8 cellular contexts compared by ENCODE assay signal in the genomic region with DNA sequence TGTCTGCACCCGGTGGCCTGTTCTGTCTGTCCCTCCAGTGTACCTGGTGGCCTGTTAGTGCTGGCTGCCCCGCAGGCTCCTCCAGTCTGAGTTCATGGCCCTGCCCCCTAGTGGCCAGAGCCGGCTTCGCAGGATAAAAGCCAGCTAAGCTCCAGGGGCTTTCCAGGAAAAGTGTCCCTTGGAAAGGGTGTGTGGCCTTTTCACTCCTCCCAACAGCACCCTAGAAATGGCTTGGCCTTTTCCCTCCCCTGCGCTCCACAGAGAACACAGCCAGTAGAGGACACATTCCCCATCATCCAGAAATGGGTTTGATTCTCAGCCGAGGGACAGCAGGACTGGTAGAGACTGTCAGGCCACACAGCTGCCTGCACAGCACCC. TPM values are rescaled to one million over a fixed set of nuclear protein-coding genes. Genes with fewer than 3 reads are reported as not detected.
DNase-seq lines count a peak whose midpoint lies in the region; ATAC-seq and TF ChIP-seq lines count a peak whose summit lies in the region.
"Not testable (repeated sequence)": the region's sequence is repeated elsewhere in the genome, so short reads cannot be mapped to it uniquely, and the experiment has no call there.

No MANE protein-coding gene starts in this region.

- not testable (repeated sequence) for H2BK5ac ChIP-seq in IMR-90 (ENCODE audit: low read depth, low read length, poor library complexity, severe bottlenecking)

- not testable (repeated sequence) for H3K9me3 Mint-ChIP-seq in memory B cell, type B pancreatic cell

- POLR2A ChIA-PET in IMR-90 (lab: Charles Lee; ENCODE audit: unreplicated experiment), result not testable (repeated sequence)

- H3K56ac ChIP-seq in IMR-90 (ENCODE audit: extremely low read depth, insufficient read depth, low read length), result not testable (repeated sequence)

- not testable (repeated sequence) for H2AFZ ChIP-seq in IMR-90 (replicated peaks; ENCODE audit: low read length, poor library complexity)

- H3K4me2 ChIP-seq in IMR-90 (ENCODE audit: low read depth, low read length), result not testable (repeated sequence)

- not testable (repeated sequence) for H3K9me3 ChIP-seq in IMR-90 (ENCODE audit: control insufficient read depth, insufficient read depth, low read length)

- H4K20me1 ChIP-seq in IMR-90 (ENCODE audit: insufficient read depth, low read length), result not testable (repeated sequence)

- H3K23ac ChIP-seq in IMR-90 (ENCODE audit: low read depth, low read length), result not testable (repeated sequence)

- TF ChIP-seq POLR2A in IMR-90 (IDR thresholded peaks at IDR 0.05; ENCODE audit: low read depth, low read length), result not testable (repeated sequence)

- not testable (repeated sequence) for H2BK120ac ChIP-seq in IMR-90 (ENCODE audit: low read depth, low read length)

- not testable (repeated sequence) for H2BK15ac ChIP-seq in IMR-90 (ENCODE audit: low read depth, low read length)

- TF ChIP-seq CTCF in GM13976 (IDR thresholded peaks at IDR 0.05; ENCODE audit: borderline replicate concordance, control extremely low read depth, extremely low read depth, insufficient read depth, missing control alignments) (peak; percentile 53), IMR-90 (conservative IDR thresholded peaks at IDR 0.05; ENCODE audit: low read depth, low read length) (peak; percentile 13; the same call in 1 of the 2 replicates), epithelial cell of esophagus (IDR thresholded peaks at IDR 0.05; ENCODE audit: insufficient read depth, low read depth, low read length, missing control alignments) (peak; percentile 45), type B pancreatic cell (conservative IDR thresholded peaks at IDR 0.05) (peak; percentile 75)

- not testable (repeated sequence) for H3K27ac Mint-ChIP-seq in memory B cell, type B pancreatic cell

- not testable (repeated sequence) for H3K36me3 ChIP-seq in IMR-90 (ENCODE audit: control insufficient read depth, insufficient read depth, low read length)

- not testable (repeated sequence) for H3K79me1 ChIP-seq in IMR-90 (ENCODE audit: low read depth in 1 of 2, low read length in 2 of 2)

- not testable (repeated sequence) for H3K18ac ChIP-seq in IMR-90 (ENCODE audit: low read depth, low read length)

- H2BK20ac ChIP-seq in IMR-90 (ENCODE audit: low read depth, low read length), result not testable (repeated sequence)

- CTCF ChIA-PET in IMR-90 (lab: Yijun Ruan, JAX), result not testable (repeated sequence)

- TF ChIP-seq RAD21 in IMR-90 (IDR thresholded peaks at IDR 0.05; ENCODE audit: low read length), result not testable (repeated sequence)

- in situ Hi-C loops in GM13976 (cut with MboI; ENCODE audit: low sequenced_read_pairs, unreplicated experiment); IMR-90 (cut with MboI; ENCODE audit: low sequenced_read_pairs): not testable (repeated sequence)

- H3K9ac ChIP-seq in IMR-90 (ENCODE audit: low read depth, low read length), result not testable (repeated sequence)

- not testable (repeated sequence) for H4K91ac ChIP-seq in IMR-90 (ENCODE audit: insufficient read depth, low read depth, low read length)

- not testable (repeated sequence) for H4K5ac ChIP-seq in IMR-90 (ENCODE audit: low read depth, low read length)

- intact Hi-C loops in IMR-90 (cut with micrococcal nuclease), result not testable (repeated sequence)

- H3K27ac ChIP-seq in IMR-90 (ENCODE audit: insufficient read depth, low read length), result not testable (repeated sequence)

- H3K4me3 ChIP-seq in IMR-90 (ENCODE audit: insufficient read depth, low read depth, low read length); epithelial cell of esophagus (ENCODE audit: low read length): not testable (repeated sequence)

- WGBS in IMR-90 (ENCODE audit: extremely low coverage in 2 of 2, insufficient read length in 1 of 2), 2 experiments, result no CpG with 5 or more reads among the region's 6 CpGs

- H2AK5ac ChIP-seq in IMR-90 (ENCODE audit: low read depth, low read length), result not testable (repeated sequence)

- H3K9me1 ChIP-seq in IMR-90 (ENCODE audit: insufficient read depth, low read length), result not testable (repeated sequence)

- H3K14ac ChIP-seq in IMR-90 (replicated peaks; ENCODE audit: low read depth, low read length), result not testable (repeated sequence)

- dilution Hi-C loops in IMR-90 (cut with HindIII; ENCODE audit: low sequenced_read_pairs, unreplicated experiment), result not testable (repeated sequence)

- not testable (repeated sequence) for H3K4me1 Mint-ChIP-seq in memory B cell; type B pancreatic cell (ENCODE audit: unreplicated experiment)

- not testable (repeated sequence) for H4K8ac ChIP-seq in IMR-90 (ENCODE audit: low read depth in 2 of 2, low read length in 2 of 2)

- not testable (repeated sequence) for H3K27me3 Mint-ChIP-seq in memory B cell, type B pancreatic cell

- BruUV-seq in IMR-90 (replicated peaks; lab: Mats Ljungman, UMichigan), result not testable (repeated sequence)

- H3K4ac ChIP-seq in IMR-90 (ENCODE audit: low read depth, low read length), result not testable (repeated sequence)

- not testable (repeated sequence) for H3K4me3 Mint-ChIP-seq in memory B cell, type B pancreatic cell

- H3K36me3 Mint-ChIP-seq in memory B cell, type B pancreatic cell: not testable (repeated sequence)

- H3K27me3 ChIP-seq in IMR-90 (ENCODE audit: control insufficient read depth, insufficient read depth, low read length), result not testable (repeated sequence)

- H3K4me1 ChIP-seq in IMR-90 (ENCODE audit: control insufficient read depth, insufficient read depth, low read length), result not testable (repeated sequence)

- not testable (repeated sequence) for DNase-seq in GM13976 (ENCODE audit: low spot score); IMR-90; epithelial cell of esophagus (ENCODE audit: low read depth)
- peak; percentile 44 to 60 for DNase-seq in activated CD4-positive, alpha-beta T cell treated with anti-CD3 and anti-CD28 coated beads for 24 hours (ENCODE audit: low read depth in 2 of 2)
- peak; percentile 60 for DNase-seq in activated gamma-delta T cell treated with Interleukin-2 at 50 U/mL for 16 hours
- peak; percentile 66 to 82 for DNase-seq in memory B cell (ENCODE audit: low spot score in 2 of 2)
- peak; percentile 27 to 43 (median 39) for DNase-seq in stimulated activated CD4-positive, alpha-beta T cell treated with anti-CD3 and anti-CD28 coated beads, Interleukin-1b, Interleukin-23, amount 100 ng/mL, for 24 hours (ENCODE audit: low read depth in 4 of 4, low spot score in 1 of 4)
- DNase-seq in type B pancreatic cell (ENCODE audit: extremely low spot score, unreplicated experiment), result peak; percentile 72

- H2AK9ac ChIP-seq in IMR-90 (replicated peaks; ENCODE audit: low read depth, low read length, poor library complexity), result not testable (repeated sequence)

- ATAC-seq in IMR-90 (ENCODE audit: low read depth) (peak; percentile 85), memory B cell (ENCODE audit: low read depth) (peak; percentile 88)

RNA-seq across cellular contexts. Expression of gene GOLGA6D, which starts 16.7 kb away (rescaled TPM):
- not detected in 2 replicates for total RNA-seq in IMR-90 (2012; rRNA removed)
- polyA plus RNA-seq in IMR-90 (2012; rRNA removed), result not detected in 2 replicates
- not detected in 2 replicates for polyA plus RNA-seq in IMR-90 (2012; cell fraction: cytosol; rRNA removed)
- not detected in 2 replicates for polyA plus RNA-seq in IMR-90 (2012; cell fraction: nucleus; rRNA removed; ENCODE audit: low replicate concordance)
- 0.19 TPM in 1 of 2 replicates, not detected in the other for total RNA-seq in type B pancreatic cell (ENCODE audit: low replicate concordance)

RNA-seq across cellular contexts. Expression of gene COMMD4, which starts 36.6 kb away (rescaled TPM):
- total RNA-seq in IMR-90 (2012; rRNA removed), result 91.2 and 95.5 TPM in 2 replicates
- 133 and 162 TPM in 2 replicates for polyA plus RNA-seq in IMR-90 (2012; rRNA removed)
- polyA plus RNA-seq in IMR-90 (2012; cell fraction: cytosol; rRNA removed), result 171 and 191 TPM in 2 replicates
- polyA plus RNA-seq in IMR-90 (2012; cell fraction: nucleus; rRNA removed; ENCODE audit: low replicate concordance), result 147 and 297 TPM in 2 replicates
- total RNA-seq in type B pancreatic cell (ENCODE audit: low replicate concordance), result 73.8 and 97.7 TPM in 2 replicates

RNA-seq across cellular contexts. Expression of gene GOLGA6C, which starts 41.2 kb away (rescaled TPM):
- not detected in 2 replicates for total RNA-seq in IMR-90 (2012; rRNA removed)
- not detected in 2 replicates for polyA plus RNA-seq in IMR-90 (2012; rRNA removed)
- not detected in 2 replicates for polyA plus RNA-seq in IMR-90 (2012; cell fraction: cytosol; rRNA removed)
- not detected in 2 replicates for polyA plus RNA-seq in IMR-90 (2012; cell fraction: nucleus; rRNA removed; ENCODE audit: low replicate concordance)
- not detected in 2 replicates for total RNA-seq in type B pancreatic cell (ENCODE audit: low replicate concordance)

RNA-seq across cellular contexts. Expression of gene NEIL1, which starts 47.5 kb away (rescaled TPM):
- total RNA-seq in IMR-90 (2012; rRNA removed) (0.56 and 1.1 TPM in 2 replicates), type B pancreatic cell (ENCODE audit: low replicate concordance) (30.7 and 40.4 TPM in 2 replicates)
- 3.6 and 3.7 TPM in 2 replicates for polyA plus RNA-seq in IMR-90 (2012; rRNA removed)
- polyA plus RNA-seq in IMR-90 (2012; cell fraction: cytosol; rRNA removed), result 1.0 and 1.4 TPM in 2 replicates
- polyA plus RNA-seq in IMR-90 (2012; cell fraction: nucleus; rRNA removed; ENCODE audit: low replicate concordance), result 26.0 and 30.5 TPM in 2 replicates

Comparison
In these comparisons a context has a peak if more than half of its experiments do, and no peak if none do; other contexts are left out.
1. CTCF ChIP-seq: peak in every context shown above with its lines; median percentile 75 in type B pancreatic cell; 53 in GM13976; 45 in epithelial cell of esophagus; 13 in IMR-90.